ENCODE assay signal across 8 cellular contexts in genomic region chr9:98796364-98797101, GRCh38. TPM values are rescaled to one million over a fixed set of nuclear protein-coding genes. Genes with fewer than 3 reads are reported as not detected.
DNase-seq lines count a peak whose midpoint lies in the region; ATAC-seq and TF ChIP-seq lines count a peak whose summit lies in the region.

Gene ANKS6, minus strand, starts transcription at chr9:98796555. Its CDS starts 64 bp downstream, at chr9:98796491.

- peak within 1 kb of the TSS; percentile 46 to 88 (median 78) for H3K27ac Mint-ChIP-seq in CD8-positive, alpha-beta memory T cell
- peak within 1 kb of the TSS; percentile 67 to 90 for H3K27ac Mint-ChIP-seq in stimulated activated naive CD8-positive, alpha-beta T cell treated with anti-CD3 and anti-CD28 coated beads, Interleukin-15, amount 100 ng/mL, for 72 hours

- peaks cover 0 to 9% (median 4%) of the 10 kb centered on the region in 5 donors for H3K9me3 Mint-ChIP-seq in CD8-positive, alpha-beta memory T cell
- peaks cover 10 to 14% of the 10 kb centered on the region in 2 donors for H3K9me3 Mint-ChIP-seq in stimulated activated naive CD8-positive, alpha-beta T cell treated with anti-CD3 and anti-CD28 coated beads, Interleukin-15, amount 100 ng/mL, for 72 hours

- H3K4me1 Mint-ChIP-seq in CD8-positive, alpha-beta memory T cell = peaks cover 26 to 39% (median 30%) of the 10 kb centered on the region in 3 donors
- peaks cover 32% of the 10 kb centered on the region for H3K4me1 Mint-ChIP-seq in stimulated activated naive CD8-positive, alpha-beta T cell treated with anti-CD3 and anti-CD28 coated beads, Interleukin-15, amount 100 ng/mL, for 72 hours

- H3K9me2 ChIP-seq in neural cell (ENCODE audit: insufficient read depth, low read length) = no peaks in the 10 kb centered on the region

- no peaks in the 10 kb centered on the region for H3K36me3 ChIP-seq in CD8-positive, alpha-beta memory T cell (ENCODE audit: insufficient read depth, low read length)
- no peaks in the 10 kb centered on the region for H3K36me3 ChIP-seq in neural cell (ENCODE audit: insufficient read depth, low read length)

- DNase-seq in CD8-positive, alpha-beta memory T cell = peak; percentile 77 to 86 (median 80)
- peak; percentile 88 for DNase-seq in RKO (ENCODE audit: low spot score)
- DNase-seq in activated effector memory CD4-positive, alpha-beta T cell treated with Interleukin-2 at 50 U/mL for 16 hours = peak; percentile 76
- DNase-seq in fibroblast of villous mesenchyme (ENCODE audit: low read depth) = peak; percentile 71
- DNase-seq in stimulated activated naive CD8-positive, alpha-beta T cell treated with anti-CD3 and anti-CD28 coated beads, Interleukin-15, amount 100 ng/mL, for 72 hours = peak; percentile 85 to 89

- peaks cover 0 to 5% of the 10 kb centered on the region in 2 donors for H3K27me3 Mint-ChIP-seq in CD8-positive, alpha-beta memory T cell
- no peaks in the 10 kb centered on the region for H3K27me3 Mint-ChIP-seq in stimulated activated naive CD8-positive, alpha-beta T cell treated with anti-CD3 and anti-CD28 coated beads, Interleukin-15, amount 100 ng/mL, for 72 hours

- H3K4me3 ChIP-seq in CD8-positive, alpha-beta memory T cell (ENCODE audit: low read length) = peak within 1 kb of the TSS; percentile 79
- H3K4me3 ChIP-seq in fibroblast of villous mesenchyme (ENCODE audit: low read depth, low read length) = peak within 1 kb of the TSS; percentile 65
- H3K4me3 ChIP-seq in neural cell (ENCODE audit: low read length) = peak within 1 kb of the TSS; percentile 72

- H3K27ac ChIP-seq in CD8-positive, alpha-beta memory T cell (ENCODE audit: low read depth, low read length) = peak within 1 kb of the TSS; percentile 33
- H3K27ac ChIP-seq in neural cell (ENCODE audit: low read length) = peak within 1 kb of the TSS; percentile 28

- peaks cover 4% of the 10 kb centered on the region for H3K9me3 ChIP-seq in CD8-positive, alpha-beta memory T cell (ENCODE audit: low read length)
- H3K9me3 ChIP-seq in neural cell (ENCODE audit: low read length) = no peaks in the 10 kb centered on the region

- peak within 1 kb of the TSS; percentile 86 to 94 (median 88) for H3K4me3 Mint-ChIP-seq in CD8-positive, alpha-beta memory T cell
- peak within 1 kb of the TSS; percentile 89 to 91 for H3K4me3 Mint-ChIP-seq in stimulated activated naive CD8-positive, alpha-beta T cell treated with anti-CD3 and anti-CD28 coated beads, Interleukin-15, amount 100 ng/mL, for 72 hours

- no peaks in the 10 kb centered on the region for H3K27me3 ChIP-seq in CD8-positive, alpha-beta memory T cell (ENCODE audit: insufficient read depth, low read length, poor library complexity, severe bottlenecking)
- H3K27me3 ChIP-seq in neural cell (ENCODE audit: insufficient read depth, low read depth, low read length) = no peaks in the 10 kb centered on the region

- peak within 1 kb of the TSS; percentile 60 for H2AFZ ChIP-seq in neural cell (ENCODE audit: low read depth, low read length)

- peak within 1 kb of the TSS; percentile 65 for H3K9ac ChIP-seq in neural cell (ENCODE audit: low read length)

- H3K36me3 Mint-ChIP-seq in CD8-positive, alpha-beta memory T cell = peaks cover 0 to 9% (median 4%) of the 10 kb centered on the region in 3 donors

- ATAC-seq in GM19438 (IDR thresholded peaks at IDR 0.05; ENCODE audit: low read depth, unreplicated experiment) = peak; percentile 78
- ATAC-seq in HG03571 (IDR thresholded peaks at IDR 0.05; ENCODE audit: unreplicated experiment) = peak; percentile 74
- ATAC-seq in stimulated activated naive CD8-positive, alpha-beta T cell treated with anti-CD3 and anti-CD28 coated beads, Interleukin-15, amount 100 ng/mL, for 72 hours = peak; percentile 95

- CTCF ChIA-PET in CD8-positive, alpha-beta memory T cell (lab: Charles Lee) = interaction anchor here (0.9 to 3.2 kb wide), 2 partner anchors 11 to 541 kb away, joined by 5 to 14 read pairs; partner anchors contain the start of genes GALNT12 and TBC1D2

- TF ChIP-seq EP300 in neural cell (conservative IDR thresholded peaks at IDR 0.05; ENCODE audit: poor library complexity, severe bottlenecking) = no peak

- TF ChIP-seq RAD21 in neural cell (conservative IDR thresholded peaks at IDR 0.05) = peak; percentile 34

- no peaks in the 10 kb centered on the region for H3F3A ChIP-seq in neural cell (ENCODE audit: insufficient read depth, low read length, poor library complexity, severe bottlenecking)

- H3K4me1 ChIP-seq in CD8-positive, alpha-beta memory T cell (ENCODE audit: insufficient read depth, low read length) = peaks cover 9% of the 10 kb centered on the region

- no peaks in the 10 kb centered on the region for H4K20me1 ChIP-seq in neural cell (ENCODE audit: insufficient read depth)

- TF ChIP-seq CTCF in fibroblast of villous mesenchyme (IDR thresholded peaks at IDR 0.05; ENCODE audit: insufficient read depth, low read depth, low read length) (peak; percentile 27), neural cell (IDR thresholded peaks at IDR 0.05; ENCODE audit: poor library complexity, severe bottlenecking) (peak; percentile 75)

- no peaks in the 10 kb centered on the region for H3K79me2 ChIP-seq in neural cell (replicated peaks; ENCODE audit: insufficient read depth, low read length)

- H3K4me2 ChIP-seq in neural cell (ENCODE audit: low read length) = peak within 1 kb of the TSS; percentile 65

- POLR2A ChIA-PET in CD8-positive, alpha-beta memory T cell (lab: Charles Lee) = interaction anchor here (1.8 kb wide), 1 partner anchor 11 kb away, joined by 8 read pairs; the partner anchor contains the start of gene GALNT12

TF ChIP-seq in neural cell, 6 proteins besides CTCF, POLR2A, EP300 and RAD21:
- TF ChIP-seq REST (IDR thresholded peaks at IDR 0.05; ENCODE audit: borderline replicate concordance) (no peak), TAF1 (IDR thresholded peaks at IDR 0.05; ENCODE audit: low read depth) (no peak), SMC3 (conservative IDR thresholded peaks at IDR 0.05; ENCODE audit: poor library complexity) (peak; percentile 56), EZH2 (IDR thresholded peaks at IDR 0.05; ENCODE audit: borderline replicate concordance, insufficient read depth, low read length, poor library complexity, severe bottlenecking) (no peak), POLR2AphosphoS5 (IDR thresholded peaks at IDR 0.05) (peak; percentile 25), MXI1 (conservative IDR thresholded peaks at IDR 0.05; ENCODE audit: poor library complexity, severe bottlenecking) (peak; percentile 14)

RNA-seq across cellular contexts. Expression of gene ANKS6, which starts in this region (rescaled TPM):
- total RNA-seq in CD8-positive, alpha-beta memory T cell = 10 to 100 TPM; 16.8 to 17.5 TPM
- 9.0 TPM for polyA plus RNA-seq in CD8-positive, alpha-beta memory T cell
- 6.9 and 16.4 TPM in 2 replicates for total RNA-seq in fibroblast of villous mesenchyme
- polyA plus RNA-seq in neural cell = 9.9 and 16.6 TPM in 2 replicates
- 8.3 and 8.8 TPM in 2 replicates for polyA minus RNA-seq in neural cell

Comparison
In these comparisons a context has a peak if more than half of its experiments do, and no peak if none do; other contexts are left out.
1. Peak in every context shown above with its lines: DNase-seq, ATAC-seq, H3K4me3 ChIP-seq and H3K27ac ChIP-seq.